In genomic region chr18:25349926-25350560, GRCh38 we compare ENCODE assay signal across 8 cellular contexts. TPM values are rescaled to one million over a fixed set of nuclear protein-coding genes. Genes with fewer than 3 reads are reported as not detected.
DNase-seq lines count a peak whose midpoint lies in the region; ATAC-seq and TF ChIP-seq lines count a peak whose summit lies in the region.

No MANE protein-coding gene starts in this region.

- H4K20me1 ChIP-seq in Karpas-422 (ENCODE audit: insufficient read depth, low read depth, low read length): no peaks in the 10 kb centered on the region

- 1% methylated on average over 12 to 29 of the region's 67 CpGs for WGBS in mesodermal cell (ENCODE audit: insufficient coverage in 2 of 2), 2 experiments

- H3K79me2 ChIP-seq in Karpas-422 (ENCODE audit: low read length): no peaks in the 10 kb centered on the region

- H3K27ac ChIP-seq in Karpas-422 (ENCODE audit: low read length) (no peak overlapping the region), colonic mucosa (peak overlapping the region; percentile 62), mesodermal cell (ENCODE audit: low read depth, low read length, severe bottlenecking) (peak overlapping the region; percentile 91), upper lobe of right lung (peak overlapping the region; percentile 80)

- POLR2A ChIA-PET in BJ (lab: Charles Lee): no interaction called here

- no peak overlapping the region for H2AFZ ChIP-seq in Karpas-422 (ENCODE audit: low read length)

- peak overlapping the region; percentile 87 for H3K4me3 ChIP-seq in BJ (ENCODE audit: low read depth, low read length)
- no peak overlapping the region for H3K4me3 ChIP-seq in Karpas-422 (ENCODE audit: low read length)
- H3K4me3 ChIP-seq in colonic mucosa: peak overlapping the region; percentile 56
- peak overlapping the region; percentile 82 for H3K4me3 ChIP-seq in mesodermal cell (ENCODE audit: extremely low read depth, insufficient read depth, low read length, poor library complexity, severe bottlenecking)
- peak overlapping the region; percentile 76 for H3K4me3 ChIP-seq in upper lobe of right lung

- peaks cover 7% of the 10 kb centered on the region for H3K4me1 ChIP-seq in Karpas-422 (ENCODE audit: low read length)
- peaks cover 4% of the 10 kb centered on the region for H3K4me1 ChIP-seq in colonic mucosa
- peaks cover 4% of the 10 kb centered on the region for H3K4me1 ChIP-seq in mesodermal cell (ENCODE audit: control insufficient read depth, insufficient read depth, low read length, poor library complexity, severe bottlenecking)
- peaks cover 5% of the 10 kb centered on the region for H3K4me1 ChIP-seq in upper lobe of right lung

- H3K9ac ChIP-seq in Karpas-422 (ENCODE audit: low read length) (no peak overlapping the region), colonic mucosa (ENCODE audit: low read depth in 2 of 2, low read length in 2 of 2) (peak overlapping the region; percentile 26 to 57)

- intact Hi-C loops in colonic mucosa (cut with DNase I): no loop called here
- intact Hi-C loops in upper lobe of right lung (cut with DNase I): no loop called here

- no peak for DNase-seq in BJ (ENCODE audit: low read depth)
- DNase-seq in Karpas-422: peak; percentile 7
- peak; percentile 19 for DNase-seq in colonic mucosa
- DNase-seq in upper lobe of right lung: no peak
- DNase-seq in SW480 (ENCODE audit: low spot score): no peak
- DNase-seq in cerebellum (ENCODE audit: low spot score): no peak

- H3K9me3 ChIP-seq in Karpas-422 (ENCODE audit: low read length) (no peaks in the 10 kb centered on the region), colonic mucosa (no peaks in the 10 kb centered on the region), mesodermal cell (ENCODE audit: control insufficient read depth, low read length) (no peaks in the 10 kb centered on the region), upper lobe of right lung (no peaks in the 10 kb centered on the region)

- no peak overlapping the region for H3K4me2 ChIP-seq in Karpas-422 (ENCODE audit: low read depth, low read length, poor library complexity, severe bottlenecking)

- H3K36me3 ChIP-seq in BJ (ENCODE audit: control insufficient read depth, insufficient read depth, low read length) (no peaks in the 10 kb centered on the region; the same call in 1 of the 2 replicates), Karpas-422 (ENCODE audit: insufficient read depth, low read length) (no peaks in the 10 kb centered on the region), colonic mucosa (no peaks in the 10 kb centered on the region), mesodermal cell (ENCODE audit: control insufficient read depth, insufficient read depth, low read length) (no peaks in the 10 kb centered on the region), upper lobe of right lung (no peaks in the 10 kb centered on the region)

- ATAC-seq in upper lobe of right lung (no peak), HG03378 (IDR thresholded peaks at IDR 0.05; ENCODE audit: unreplicated experiment) (no peak)

- TF ChIP-seq CTCF in BJ (IDR thresholded peaks at IDR 0.05; ENCODE audit: insufficient read depth, low read depth, low read length) (no peak), colonic mucosa (IDR thresholded peaks at IDR 0.05) (no peak), upper lobe of right lung (IDR thresholded peaks at IDR 0.05) (no peak)

- H3K27me3 ChIP-seq in BJ (ENCODE audit: control insufficient read depth, insufficient read depth, low read length) (0 out of 2 replicates have a peak, but pooled peaks cover 2% of the 10 kb centered on the region), Karpas-422 (ENCODE audit: low read length) (no peaks in the 10 kb centered on the region), colonic mucosa (peaks cover 47% of the 10 kb centered on the region), upper lobe of right lung (peaks cover 16% of the 10 kb centered on the region)

- CTCF ChIA-PET in BJ (lab: Yijun Ruan, JAX): interaction anchor here (0.6 to 1.7 kb wide), 3 partner anchors 67 to 319 kb away, joined by 3 read pairs; no protein-coding TSS in a partner anchor

- no peaks in the 10 kb centered on the region for H3K9me2 ChIP-seq in Karpas-422 (replicated peaks; ENCODE audit: insufficient read depth, low read length)

RNA-seq across cellular contexts. Expression of gene ZNF521, which starts 1.9 kb away (rescaled TPM):
- polyA plus RNA-seq in BJ (2011; rRNA removed): 18.6 and 29.3 TPM in 2 replicates
- 29.5 and 48.8 TPM in 2 replicates for polyA minus RNA-seq in BJ (2011; rRNA and poly(A)+ RNA removed)
- total RNA-seq in Karpas-422 (2014; rRNA removed; shearing (Covaris generic); ENCODE audit: low replicate concordance): not detected in 2 replicates
- total RNA-seq in colonic mucosa: 1 to 10 TPM; 3.8 to 5.3 TPM
- polyA plus RNA-seq in mesodermal cell (2013, experiment 1 of 2): 40.7 TPM
- polyA plus RNA-seq in mesodermal cell (2013, experiment 2 of 2): 32.4 TPM
- 25.0 TPM for total RNA-seq in upper lobe of right lung
- total RNA-seq in cerebellum: 130 TPM

Comparison
In these comparisons a context has a peak if more than half of its experiments do, and no peak if none do; other contexts are left out.
1. DNase-seq: peak in Karpas-422 (single experiment) and colonic mucosa (single experiment); none in BJ (single experiment), upper lobe of right lung (single experiment), SW480 (single experiment) and cerebellum (single experiment).